In the genomic region with DNA sequence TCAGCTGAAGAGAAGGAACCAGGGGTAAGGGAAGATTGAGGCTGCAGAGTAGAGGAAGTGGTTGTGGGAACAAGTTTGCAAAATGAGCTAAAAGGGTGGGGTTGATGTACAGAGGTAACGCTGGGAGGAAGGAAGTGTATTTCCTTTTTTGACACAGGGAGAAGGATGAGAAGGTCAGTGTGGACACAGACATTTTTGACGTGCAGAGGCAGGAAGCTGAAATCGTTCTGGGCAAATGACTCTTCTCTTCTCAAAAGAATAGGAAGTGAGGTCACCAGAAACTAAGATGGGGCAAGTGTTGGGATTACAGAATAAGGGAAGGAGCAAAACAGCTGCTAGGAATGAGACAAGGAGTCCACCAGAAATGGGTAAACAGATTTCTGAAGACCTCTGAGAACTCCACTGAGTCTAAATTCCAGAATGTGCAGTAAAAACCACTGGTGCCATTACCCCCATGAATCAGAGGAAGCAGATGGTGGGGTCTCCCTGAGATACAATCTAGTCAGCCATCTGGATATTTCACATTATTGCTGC, we compare ENCODE assay signal across 8 cellular contexts. TPM values are rescaled to one million over a fixed set of nuclear protein-coding genes. Genes with fewer than 3 reads are reported as not detected.
DNase-seq lines count a peak whose midpoint lies in the region; ATAC-seq and TF ChIP-seq lines count a peak whose summit lies in the region.

No MANE protein-coding gene starts in this region.

- in situ Hi-C loops in GM13977 (cut with MboI; ENCODE audit: low pct_unique_long_range_greater_than_20kb, low sequenced_read_pairs, unreplicated experiment), result no loop called here

- no peaks in the 10 kb centered on the region for H3K9me3 ChIP-seq in effector memory CD4-positive, alpha-beta T cell (ENCODE audit: control insufficient read depth, low read length)
- no peaks in the 10 kb centered on the region for H3K9me3 ChIP-seq in prostate gland

- peak; percentile 29 to 33 for ATAC-seq in activated CD4-positive, CD25-positive, alpha-beta regulatory T cell treated with anti-CD3 and anti-CD28 coated beads, Interleukin-2, amount 50 U/mL, for 24 hours

- H3K27me3 ChIP-seq in effector memory CD4-positive, alpha-beta T cell (replicated peaks; ENCODE audit: control insufficient read depth, insufficient read depth, low read length, poor library complexity, severe bottlenecking), result no peaks in the 10 kb centered on the region
- no peaks in the 10 kb centered on the region for H3K27me3 ChIP-seq in prostate gland (replicated peaks; ENCODE audit: insufficient read depth)

- no peak for DNase-seq in activated CD4-positive, CD25-positive, alpha-beta regulatory T cell (lab: John Stamatoyannopoulos, UW)
- DNase-seq in NCI-H2171 (lab: John Stamatoyannopoulos, UW), result peak; percentile 46
- DNase-seq in effector memory CD4-positive, alpha-beta T cell, result peak in 2 of 3 donors; percentile 19 to 20
- no peak for DNase-seq in prostate gland (ENCODE audit: low spot score)
- DNase-seq in stimulated activated CD4-positive, alpha-beta T cell treated with anti-CD3 and anti-CD28 coated beads, Interleukin-1b, Interleukin-23, amount 100 ng/mL, for 48 hours, result no peak
- DNase-seq in GM13977 (ENCODE audit: low spot score), result no peak
- no peak for DNase-seq in LoVo (ENCODE audit: low spot score)

- H3K36me3 ChIP-seq in effector memory CD4-positive, alpha-beta T cell (ENCODE audit: control insufficient read depth, insufficient read depth, low read length), result no peaks in the 10 kb centered on the region
- no peaks in the 10 kb centered on the region for H3K36me3 ChIP-seq in prostate gland

- peak overlapping the region; percentile 42 for H3K27ac ChIP-seq in effector memory CD4-positive, alpha-beta T cell (ENCODE audit: insufficient read depth, low read length, poor library complexity, severe bottlenecking)
- H3K27ac ChIP-seq in prostate gland, result peak overlapping the region; percentile 9 to 63

- no peak for TF ChIP-seq POLR2A in prostate gland (IDR thresholded peaks at IDR 0.05)

- 17% methylated on average over 3 of the region's 3 CpGs for WGBS in prostate gland

- TF ChIP-seq CTCF in prostate gland (IDR thresholded peaks at IDR 0.05), result no peak
- no peak for TF ChIP-seq CTCF in GM13977 (IDR thresholded peaks at IDR 0.05; ENCODE audit: extremely low read depth, insufficient read depth, missing control alignments)

- H3K4me1 ChIP-seq in effector memory CD4-positive, alpha-beta T cell (ENCODE audit: control insufficient read depth, insufficient read depth, low read length, poor library complexity, severe bottlenecking), result peaks cover 36% of the 10 kb centered on the region
- peaks cover 2% of the 10 kb centered on the region for H3K4me1 ChIP-seq in prostate gland (replicated peaks)

- intact Hi-C loops in prostate gland (cut with DNase I), result no loop called here

- no peak overlapping the region for H3K4me3 ChIP-seq in effector memory CD4-positive, alpha-beta T cell (ENCODE audit: insufficient read depth, low read depth, low read length, poor library complexity, severe bottlenecking)
- no peak overlapping the region for H3K4me3 ChIP-seq in prostate gland

RNA-seq across cellular contexts. Expression of gene RNF149, which starts 20.0 kb away (rescaled TPM):
- 10 to 100 TPM; 57.2 to 75.4 TPM for total RNA-seq in prostate gland

RNA-seq across cellular contexts. Expression of gene CREG2, which starts 58.8 kb away (rescaled TPM):
- not detected for total RNA-seq in prostate gland

Comparison
In these comparisons a context has a peak if more than half of its experiments do, and no peak if none do; other contexts are left out.
1. DNase-seq: peak in NCI-H2171 (single experiment) and effector memory CD4-positive, alpha-beta T cell (2 of 3); none in activated CD4-positive, CD25-positive, alpha-beta regulatory T cell (0 of 4), prostate gland (single experiment), stimulated activated CD4-positive, alpha-beta T cell treated with anti-CD3 and anti-CD28 coated beads, Interleukin-1b, Interleukin-23, amount 100 ng/mL, for 48 hours (single experiment), GM13977 (single experiment) and LoVo (single experiment).